Comparison of ENCODE assay signal across 18 cellular contexts in the genomic region with DNA sequence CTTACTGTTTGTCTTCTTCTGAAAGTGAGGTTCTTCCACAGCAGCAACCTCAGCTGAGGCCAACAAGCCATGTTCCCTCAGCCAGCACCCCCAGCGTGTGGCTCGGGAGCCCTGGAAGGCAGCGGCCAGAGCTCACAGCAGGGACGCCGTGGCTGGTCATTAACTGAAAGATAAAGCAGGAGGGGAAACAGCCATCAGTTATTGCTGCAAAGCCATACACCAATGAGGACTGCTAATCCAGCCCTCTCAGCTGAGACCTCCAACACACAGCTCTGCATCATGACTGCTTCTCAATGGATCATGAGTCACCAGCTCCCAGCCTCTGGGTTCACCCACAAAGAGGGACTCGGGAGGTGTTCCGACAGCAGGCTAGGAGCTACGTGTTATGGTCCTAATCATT. TPM values are rescaled to one million over a fixed set of nuclear protein-coding genes. Genes with fewer than 3 reads are reported as not detected.
DNase-seq lines count a peak whose midpoint lies in the region; ATAC-seq and TF ChIP-seq lines count a peak whose summit lies in the region.
"Had no signal": no experiment of that assay in that cellular context is flagged by ENCODE, and none has a peak within 500 bp of the region (broad histone marks: within the 10 kb centered on the region; RNA-seq: fewer than 3 reads in every experiment).

No MANE protein-coding gene starts in this region.

- no peaks in the 10 kb centered on the region for H3K9me3 ChIP-seq in smooth muscle cell (replicated peaks; ENCODE audit: low read depth)
- H3K9me3 ChIP-seq: transverse colon had no signal

- H3K27ac ChIP-seq in smooth muscle cell (ENCODE audit: low read depth): peak overlapping the region; percentile 60

- peaks cover 41% of the 10 kb centered on the region for H3K4me1 ChIP-seq in smooth muscle cell (ENCODE audit: low read depth)

- H3K36me3 ChIP-seq in smooth muscle cell (ENCODE audit: low read depth): no peaks in the 10 kb centered on the region

- TF ChIP-seq CTCF in smooth muscle cell (IDR thresholded peaks at IDR 0.05; ENCODE audit: borderline replicate concordance, insufficient read depth, poor library complexity, severe bottlenecking): no peak

- H3F3A ChIP-seq in smooth muscle cell (ENCODE audit: low read depth): peaks cover 3% of the 10 kb centered on the region

- peak overlapping the region; percentile 24 for H3K4me3 ChIP-seq in smooth muscle cell
- H3K4me3 ChIP-seq: transverse colon had no signal

- peak; percentile 78 for DNase-seq in HT1080 (ENCODE audit: low read depth)
- DNase-seq in astrocyte of the hippocampus (ENCODE audit: low read depth, low spot score): peak; percentile 75
- DNase-seq in islet precursor cell: peak; percentile 76
- DNase-seq in smooth muscle cell (lab: John Stamatoyannopoulos, UW; ENCODE audit: unreplicated experiment): no peak
- DNase-seq in 8988T: no peak
- DNase-seq in kidney tubule cell (ENCODE audit: low spot score): no peak
- DNase-seq: activated CD4-positive, alpha-beta T cell treated with anti-CD3 and anti-CD28 coated beads, Interleukin-2, amount 10 ng/mL, durations not matched to agents 7 days and 5 days; activated naive CD4-positive, alpha-beta T cell treated with anti-CD3 and anti-CD28 coated beads for 36 hours; activated T-cell treated with anti-CD3 and anti-CD28 coated beads for 4 hours; DMS153; effector CD8-positive, alpha-beta T cell; MV-4-11; NCI-H2171; SIG-M5; T-helper 9 cell; transverse colon had no signal

- H3K79me2 ChIP-seq in smooth muscle cell (ENCODE audit: low read depth): peaks cover 11% of the 10 kb centered on the region

- H4K20me1 ChIP-seq in smooth muscle cell (ENCODE audit: low read depth): peaks cover 46% of the 10 kb centered on the region

- no peak overlapping the region for H3K9ac ChIP-seq in smooth muscle cell (ENCODE audit: low read depth)

- H3K4me2 ChIP-seq in smooth muscle cell: peak overlapping the region; percentile 82

- no peaks in the 10 kb centered on the region for H3K27me3 ChIP-seq in smooth muscle cell (ENCODE audit: low read depth)
- H3K27me3 ChIP-seq: transverse colon had no signal

- no peak overlapping the region for H2AFZ ChIP-seq in smooth muscle cell (ENCODE audit: low read depth)

- ATAC-seq in HG03457 (IDR thresholded peaks at IDR 0.05; ENCODE audit: unreplicated experiment) (no peak), GM21717 (IDR thresholded peaks at IDR 0.05; ENCODE audit: unreplicated experiment) (no peak)

- WGBS in smooth muscle cell (ENCODE audit: low lambda C conversion rate): 20% methylated on average over 8 of the region's 8 CpGs

RNA-seq across cellular contexts. Expression of a gene that starts 24.3 kb away (rescaled TPM):
- 6.3 and 6.4 TPM in 2 replicates for total RNA-seq in HT1080 (2014; rRNA removed; shearing (Covaris generic))
- 4.3 and 5.2 TPM in 2 replicates for polyA plus RNA-seq in HT1080 (2015; cell fraction: cytosol; rRNA removed)
- 24.6 and 25.1 TPM in 2 replicates for polyA plus RNA-seq in HT1080 (2015; cell fraction: nucleus; rRNA removed)
- total RNA-seq in smooth muscle cell: 29.6 and 29.8 TPM in 2 replicates
- polyA plus RNA-seq in smooth muscle cell: 2.8 and 2.9 TPM in 2 replicates

Comparison
In these comparisons a context has a peak if more than half of its experiments do, and no peak if none do; other contexts are left out.
1. DNase-seq: peak in HT1080 (single experiment), astrocyte of the hippocampus (single experiment) and islet precursor cell (single experiment); none in smooth muscle cell (single experiment), 8988T (single experiment) and kidney tubule cell (single experiment).